ENCODE assay signal across 11 cellular contexts in the genomic region with DNA sequence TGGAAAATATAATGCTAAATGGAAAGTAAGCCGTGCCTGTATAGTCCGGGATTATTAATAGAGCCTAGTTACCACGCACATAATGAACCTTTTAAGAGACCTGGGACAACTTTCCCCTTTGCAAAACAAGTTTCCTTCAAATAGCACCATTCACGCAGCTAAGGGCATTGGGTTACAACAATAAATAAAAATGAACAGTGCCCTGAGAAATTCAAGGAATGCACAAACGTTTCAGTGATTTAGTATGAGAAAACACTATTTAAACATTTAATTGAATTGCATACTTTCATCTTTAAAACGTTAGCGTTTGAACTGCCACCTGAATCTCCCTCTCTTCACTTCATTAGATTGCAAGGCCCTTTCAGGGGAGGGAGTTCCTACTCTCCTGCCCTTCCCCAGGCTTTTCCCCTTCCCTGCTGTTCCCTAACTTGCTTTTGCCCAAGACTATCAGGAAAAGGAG. TPM values are rescaled to one million over a fixed set of nuclear protein-coding genes. Genes with fewer than 3 reads are reported as not detected.
DNase-seq lines count a peak whose midpoint lies in the region; ATAC-seq, FAIRE-seq and TF ChIP-seq lines count a peak whose summit lies in the region.
"Had no signal": no experiment of that assay in that cellular context is flagged by ENCODE, and none has a peak within 500 bp of the region (broad histone marks: within the 10 kb centered on the region; RNA-seq: fewer than 3 reads in every experiment).

No MANE protein-coding gene starts in this region.

- dilution Hi-C loops in endothelial cell of umbilical vein (cut with MboI; ENCODE audit: extremely low pct_ligation_motif_present, low sequenced_read_pairs): no loop called here

- H3K36me3 ChIP-seq in endothelial cell of umbilical vein (ENCODE audit: control insufficient read depth in 2 of 2, extremely low read depth in 1 of 2, insufficient read depth in 2 of 2, low read length in 2 of 2) (no peaks in the 10 kb centered on the region), pancreas (no peaks in the 10 kb centered on the region)

- TF ChIP-seq CTCF in endothelial cell of umbilical vein (IDR thresholded peaks at IDR 0.05; ENCODE audit: extremely low read depth in 1 of 2, insufficient read depth in 1 of 2, low read depth in 1 of 2, low read length in 2 of 2): no peak
- TF ChIP-seq CTCF in nephron progenitor cell (IDR thresholded peaks at IDR 0.05): no peak
- TF ChIP-seq CTCF in RWPE1 (conservative IDR thresholded peaks at IDR 0.05; ENCODE audit: low read depth): no peak
- no peak for TF ChIP-seq CTCF in pancreas (IDR thresholded peaks at IDR 0.05)

- H3K27ac ChIP-seq in endothelial cell of umbilical vein (ENCODE audit: insufficient read depth, low read depth, low read length) (peak overlapping the region; percentile 37), RWPE1 (no peak overlapping the region), pancreas (peak overlapping the region in 1 of 4 donors; percentile 37)

- peak overlapping the region; percentile 5 for H3K9ac ChIP-seq in endothelial cell of umbilical vein (replicated peaks; ENCODE audit: extremely low read depth, insufficient read depth, low read length)

- no peaks in the 10 kb centered on the region for H3K9me3 Mint-ChIP-seq in nephron progenitor cell
- H3K9me3 Mint-ChIP-seq: T-helper 1 cell treated with Interleukin-12 subunit alpha and Interleukin-12 subunit beta and Interleukin-4 antibody, amounts not matched to agents 30 μg/mL and 1 μg/mL, for 36 hours had no signal

- no peaks in the 10 kb centered on the region for H3K9me1 ChIP-seq in endothelial cell of umbilical vein (replicated peaks; ENCODE audit: control insufficient read depth, extremely low read depth, insufficient read depth, low read length)

- no peak for ATAC-seq in pancreas

- H3K4me3 Mint-ChIP-seq in nephron progenitor cell: no peak overlapping the region
- H3K4me3 Mint-ChIP-seq: T-helper 1 cell treated with Interleukin-12 subunit alpha and Interleukin-12 subunit beta and Interleukin-4 antibody, amounts not matched to agents 30 μg/mL and 1 μg/mL, for 36 hours had no signal

- DNase-seq in AG08396 (ENCODE audit: low spot score): peak; percentile 49
- peak; percentile 83 for DNase-seq in M059J (ENCODE audit: low read depth)
- DNase-seq in endothelial cell of umbilical vein (ENCODE audit: low read depth, low spot score): peak; percentile 75
- DNase-seq in nephron progenitor cell: no peak
- DNase-seq in stimulated activated CD4-positive, alpha-beta T cell treated with anti-CD3 and anti-CD28 coated beads, Interleukin-1b, Interleukin-23, amount 100 ng/mL, for 48 hours: no peak
- DNase-seq in GOT3 (lab: John Stamatoyannopoulos, UW): no peak
- no peak for DNase-seq in RWPE1 (ENCODE audit: low spot score)
- DNase-seq in pancreas: no peak
- DNase-seq: central memory CD4-positive, alpha-beta T cell; NCI-H526 treated with DMSO at 0.1 percent for 48 hours had no signal

- no peak overlapping the region for H3K4me3 ChIP-seq in endothelial cell of umbilical vein (replicated peaks in 1 of 3; ENCODE audit: insufficient read depth in 1 of 3, low read depth in 1 of 3, low read length in 3 of 3)
- H3K4me3 ChIP-seq in pancreas: no peak overlapping the region

- no peaks in the 10 kb centered on the region for H4K20me1 ChIP-seq in endothelial cell of umbilical vein (replicated peaks; ENCODE audit: control insufficient read depth, extremely low read depth, insufficient read depth, low read length)

- peaks cover 74% of the 10 kb centered on the region for H3K4me1 Mint-ChIP-seq in nephron progenitor cell

- FAIRE-seq in endothelial cell of umbilical vein (lab: Jason Lieb, UNC): peak; percentile 71
- FAIRE-seq in pancreas (lab: Jason Lieb, UNC): no peak

- H3K4me1 ChIP-seq in endothelial cell of umbilical vein (ENCODE audit: control insufficient read depth, extremely low read depth, insufficient read depth, low read length) (peaks cover 62% of the 10 kb centered on the region), pancreas (peaks cover 20 to 42% (median 22%) of the 10 kb centered on the region in 3 donors)

- peaks cover 30% of the 10 kb centered on the region for H3K79me2 ChIP-seq in endothelial cell of umbilical vein (ENCODE audit: control insufficient read depth, insufficient read depth, low read length)

- no peak for TF ChIP-seq POLR2A in endothelial cell of umbilical vein (IDR thresholded peaks at IDR 0.05; ENCODE audit: low read depth, low read length)

- H3K4me2 ChIP-seq in endothelial cell of umbilical vein (ENCODE audit: insufficient read depth, low read length): peak overlapping the region; percentile 52

- POLR2A ChIA-PET in endothelial cell of umbilical vein (lab: Charles Lee) (interaction anchor here (0.7 kb wide), 1 partner anchor 265 kb away, joined by 3 read pairs; no protein-coding TSS in a partner anchor), RWPE1 (lab: Yijun Ruan, JAX; ENCODE audit: low non-redundant PET) (interaction anchor here (0.7 kb wide), 1 partner anchor 1493 kb away, joined by 3 read pairs; no protein-coding TSS in a partner anchor)

- H2AFZ ChIP-seq in endothelial cell of umbilical vein (ENCODE audit: low read depth, low read length): no peak overlapping the region

- intact Hi-C loops in endothelial cell of umbilical vein (cut with micrococcal nuclease) (loop anchor here (1.0 kb wide), 1 partner anchor 13 kb away; no protein-coding TSS in a partner anchor), pancreas (cut with DNase I) (no loop called here)

- CTCF ChIA-PET in endothelial cell of umbilical vein (lab: Charles Lee): interaction anchor here (0.8 to 1.3 kb wide), 6 partner anchors 8 to 103 kb away, joined by 3 to 5 read pairs (median 4); a partner anchor contains a TSS
- CTCF ChIA-PET in RWPE1 (lab: Yijun Ruan, JAX): no interaction called here

- no TSS peak for BruUV-seq in endothelial cell of umbilical vein (replicated peaks; lab: Mats Ljungman, UMichigan)

- no peaks in the 10 kb centered on the region for H3K9me3 ChIP-seq in endothelial cell of umbilical vein (replicated peaks; ENCODE audit: control insufficient read depth, insufficient read depth, low read length)
- no peaks in the 10 kb centered on the region for H3K9me3 ChIP-seq in pancreas

- peaks cover 31% of the 10 kb centered on the region for H3K36me3 Mint-ChIP-seq in nephron progenitor cell (ENCODE audit: low read depth)

- WGBS in pancreas, 2 donors: 37 to 47% methylated on average over 7 of the region's 7 CpGs

- H3K27me3 ChIP-seq in endothelial cell of umbilical vein (ENCODE audit: control insufficient read depth in 2 of 2, insufficient read depth in 2 of 2, low read length in 2 of 2): no peaks in the 10 kb centered on the region
- H3K27me3 ChIP-seq in pancreas: no peaks in the 10 kb centered on the region

- H3K27ac Mint-ChIP-seq in nephron progenitor cell: peak overlapping the region; percentile 28
- H3K27ac Mint-ChIP-seq: T-helper 1 cell treated with Interleukin-12 subunit alpha and Interleukin-12 subunit beta and Interleukin-4 antibody, amounts not matched to agents 30 μg/mL and 1 μg/mL, for 36 hours had no signal

- H3K27me3 Mint-ChIP-seq in nephron progenitor cell (ENCODE audit: low read depth, poor library complexity): peaks cover 4% of the 10 kb centered on the region

TF ChIP-seq in endothelial cell of umbilical vein, 7 proteins besides CTCF, POLR2A, EP300 and RAD21:
- TF ChIP-seq GATA2 (IDR thresholded peaks at IDR 0.05; ENCODE audit: insufficient read depth, insufficient read length, low read depth, low read length) (no peak), POLR2AphosphoS5 (IDR thresholded peaks at IDR 0.05; ENCODE audit: insufficient read depth, low read depth, low read length) (no peak), EZH2 (IDR thresholded peaks at IDR 0.05; ENCODE audit: borderline replicate concordance, low read depth, low read length, severe bottlenecking) (no peak), MYC (IDR thresholded peaks at IDR 0.05; ENCODE audit: low read depth, low read length) (no peak), JUN (IDR thresholded peaks at IDR 0.05; ENCODE audit: borderline replicate concordance, insufficient read depth, insufficient read length, low read depth) (peak; percentile 15), FOS (IDR thresholded peaks at IDR 0.05; ENCODE audit: borderline replicate concordance, insufficient read depth, low read length) (no peak)
- TF ChIP-seq, protein P1, sequence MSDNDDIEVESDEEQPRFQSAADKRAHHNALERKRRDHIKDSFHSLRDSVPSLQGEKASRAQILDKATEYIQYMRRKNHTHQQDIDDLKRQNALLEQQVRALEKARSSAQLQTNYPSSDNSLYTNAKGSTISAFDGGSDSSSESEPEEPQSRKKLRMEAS (IDR thresholded peaks at IDR 0.05; ENCODE audit: insufficient read depth, insufficient read length): no peak

RNA-seq across cellular contexts. Expression of a gene that starts 46.3 kb away (rescaled TPM):
- total RNA-seq in M059J (2014; rRNA removed; shearing (Covaris generic)): 8.0 and 12.7 TPM in 2 replicates
- 12.4 and 12.5 TPM in 2 replicates for total RNA-seq in endothelial cell of umbilical vein
- polyA plus RNA-seq in endothelial cell of umbilical vein: 7.3 and 8.8 TPM in 2 replicates
- 3.5 and 4.0 TPM in 2 replicates for polyA plus RNA-seq in endothelial cell of umbilical vein (2011; cell fraction: cytosol; rRNA removed)
- 22.2 and 24.2 TPM in 2 replicates for polyA plus RNA-seq in endothelial cell of umbilical vein (2011; cell fraction: nucleus; rRNA removed)
- 5.8 and 11.3 TPM in 2 replicates for polyA plus RNA-seq in endothelial cell of umbilical vein (2012)
- 28.0 and 29.7 TPM in 2 replicates for polyA minus RNA-seq in endothelial cell of umbilical vein
- polyA minus RNA-seq in endothelial cell of umbilical vein (2011; cell fraction: cytosol; rRNA and poly(A)+ RNA removed): 45.7 TPM
- polyA minus RNA-seq in endothelial cell of umbilical vein (2011; cell fraction: nucleus; rRNA and poly(A)+ RNA removed): 22.4 and 35.7 TPM in 2 replicates
- total RNA-seq in pancreas: 10 to 100 TPM in 1 of 6 donors, 1 to 10 TPM in 5; 2.8 to 13.1 (median 3.7) TPM
- 1 to 10 TPM; 2.6 to 2.7 TPM for polyA plus RNA-seq in pancreas

Comparison
In these comparisons a context has a peak if more than half of its experiments do, and no peak if none do; other contexts are left out.
1. DNase-seq: peak in AG08396 (single experiment), M059J (single experiment) and endothelial cell of umbilical vein (single experiment); none in nephron progenitor cell (single experiment), stimulated activated CD4-positive, alpha-beta T cell treated with anti-CD3 and anti-CD28 coated beads, Interleukin-1b, Interleukin-23, amount 100 ng/mL, for 48 hours (single experiment), GOT3 (single experiment), RWPE1 (single experiment) and pancreas (0 of 6).